In genomic region chr13:98476106-98476505, GRCh38 we compare ENCODE assay signal across 8 cellular contexts.
DNase-seq lines count a peak whose midpoint lies in the region; ATAC-seq and TF ChIP-seq lines count a peak whose summit lies in the region.

No MANE protein-coding gene starts in this region.

- peak overlapping the region; percentile 92 for H3K27ac Mint-ChIP-seq in CD4-positive, alpha-beta T cell
- H3K27ac Mint-ChIP-seq in type B pancreatic cell = peak overlapping the region; percentile 50

- H3K4me3 ChIP-seq in mucosa of descending colon = no peak overlapping the region

- peak; percentile 57 for ATAC-seq in CD4-positive, alpha-beta T cell (ENCODE audit: poor library complexity)
- ATAC-seq in GM21360 (IDR thresholded peaks at IDR 0.05; ENCODE audit: unreplicated experiment) (peak; percentile 46), HG03558 (IDR thresholded peaks at IDR 0.05; ENCODE audit: extremely low read depth, unreplicated experiment) (peak; percentile 8), mucosa of descending colon (peak; percentile 3)

- intact Hi-C loops in CD4-positive, alpha-beta T cell (cut with DNase I, micrococcal nuclease) = loop anchor here (5.0 kb wide), 2 partner anchors 36 to 101 kb away; partner anchors contain the start of gene STK24 (in 1 of the 2)
- intact Hi-C loops in mucosa of descending colon (cut with DNase I, micrococcal nuclease) = no loop called here

- H3K9me3 Mint-ChIP-seq in CD4-positive, alpha-beta T cell = no peaks in the 10 kb centered on the region
- no peaks in the 10 kb centered on the region for H3K9me3 Mint-ChIP-seq in type B pancreatic cell

- no peaks in the 10 kb centered on the region for H3K36me3 ChIP-seq in mucosa of descending colon (ENCODE audit: low read depth)

- POLR2A ChIA-PET in CD4-positive, alpha-beta T cell (lab: Charles Lee) = interaction anchor here (0.6 to 1.8 kb wide), 12 partner anchors 9 to 1043 kb away, joined by 3 to 13 read pairs (median 4); partner anchors contain the start of genes RAP2A and STK24

- no peaks in the 10 kb centered on the region for H3K27me3 ChIP-seq in CD4-positive, alpha-beta T cell (ENCODE audit: control insufficient read depth, insufficient read depth, low read length)

- H3K4me1 ChIP-seq in mucosa of descending colon (ENCODE audit: low read depth) = peaks cover 19% of the 10 kb centered on the region

- CTCF ChIA-PET in CD4-positive, alpha-beta T cell (lab: Charles Lee) = interaction anchor here (1.1 to 3.0 kb wide), 3 partner anchors 9 to 180 kb away, joined by 3 to 12 read pairs (median 3); no protein-coding TSS in a partner anchor

- H3K4me3 Mint-ChIP-seq in CD4-positive, alpha-beta T cell = peak overlapping the region; percentile 77
- peak overlapping the region; percentile 34 for H3K4me3 Mint-ChIP-seq in type B pancreatic cell

- H3K4me1 Mint-ChIP-seq in CD4-positive, alpha-beta T cell (ENCODE audit: low read depth) = peaks cover 67% of the 10 kb centered on the region
- H3K4me1 Mint-ChIP-seq in type B pancreatic cell (ENCODE audit: unreplicated experiment) = peaks cover 43% of the 10 kb centered on the region

- H3K27ac ChIP-seq in CD4-positive, alpha-beta T cell (ENCODE audit: low read depth, low read length) = peak overlapping the region; percentile 66

- no peaks in the 10 kb centered on the region for H3K9me3 ChIP-seq in CD4-positive, alpha-beta T cell (ENCODE audit: control insufficient read depth, low read length)
- no peaks in the 10 kb centered on the region for H3K9me3 ChIP-seq in mucosa of descending colon

- H3K36me3 Mint-ChIP-seq in CD4-positive, alpha-beta T cell (ENCODE audit: low read depth) = peaks cover 65% of the 10 kb centered on the region
- H3K36me3 Mint-ChIP-seq in type B pancreatic cell = peaks cover 33% of the 10 kb centered on the region

- DNase-seq in CD4-positive, alpha-beta T cell = peak in 7 of 10 experiments; percentile 18 to 69 (median 55)
- peak; percentile 63 for DNase-seq in activated T-helper 9 cell treated with anti-CD3 and anti-CD28 coated beads, Interleukin-2, amount 50 U/mL, for 16 hours (ENCODE audit: low read depth)
- DNase-seq in mucosa of descending colon (no peak), type B pancreatic cell (ENCODE audit: extremely low spot score, unreplicated experiment) (no peak), NCI-H2227 treated with DMSO at 0.1 percent for 48 hours (lab: John Stamatoyannopoulos, UW) (no peak), COLO668 (lab: John Stamatoyannopoulos, UW; ENCODE audit: unreplicated experiment) (no peak)

- H3K27me3 Mint-ChIP-seq in CD4-positive, alpha-beta T cell = no peaks in the 10 kb centered on the region
- no peaks in the 10 kb centered on the region for H3K27me3 Mint-ChIP-seq in type B pancreatic cell

- no peak for TF ChIP-seq CTCF in CD4-positive, alpha-beta T cell (IDR thresholded peaks at IDR 0.05)
- TF ChIP-seq CTCF in mucosa of descending colon (IDR thresholded peaks at IDR 0.05) = no peak
- TF ChIP-seq CTCF in type B pancreatic cell (conservative IDR thresholded peaks at IDR 0.05) = no peak

Comparison
In these comparisons a context has a peak if more than half of its experiments do, and no peak if none do; other contexts are left out.
1. ATAC-seq: peak in every context shown above with its lines; median percentile 57 in CD4-positive, alpha-beta T cell; 46 in GM21360; 8 in HG03558; 3 in mucosa of descending colon.
2. DNase-seq: peak in CD4-positive, alpha-beta T cell (7 of 10) and activated T-helper 9 cell treated with anti-CD3 and anti-CD28 coated beads, Interleukin-2, amount 50 U/mL, for 16 hours (single experiment); none in mucosa of descending colon (0 of 3), type B pancreatic cell (single experiment), NCI-H2227 treated with DMSO at 0.1 percent for 48 hours (single experiment) and COLO668 (single experiment).
3. intact Hi-C loops: an anchor here in CD4-positive, alpha-beta T cell (5.0 kb wide); none called in mucosa of descending colon.